2 cellular contexts compared by ENCODE assay signal in the genomic region with DNA sequence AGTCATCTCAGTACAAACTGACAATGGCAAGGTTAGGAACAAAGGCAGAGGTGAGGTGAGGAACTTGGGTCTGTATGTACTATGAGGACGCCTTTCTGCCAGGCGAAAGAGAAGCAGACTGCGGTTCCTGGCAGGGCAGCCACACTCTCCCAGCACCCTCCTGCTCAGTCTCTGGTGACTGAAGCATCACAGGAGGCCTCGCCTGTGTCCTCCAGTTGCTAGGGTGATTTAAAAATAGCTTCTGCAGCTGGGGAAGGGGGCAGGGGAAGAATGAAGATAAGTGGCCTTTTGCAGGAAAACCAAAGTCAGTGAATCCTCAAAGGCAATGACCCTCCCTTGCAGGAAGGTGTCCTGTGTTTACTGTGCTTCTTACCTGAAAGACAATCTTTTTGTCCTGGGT.
TF ChIP-seq lines count a peak whose summit lies in the region.

No MANE protein-coding gene starts in this region.

TF ChIP-seq in liver, 16 proteins besides CTCF, POLR2A, EP300 and RAD21 (continued from another document):
- TF ChIP-seq, protein P1, sequence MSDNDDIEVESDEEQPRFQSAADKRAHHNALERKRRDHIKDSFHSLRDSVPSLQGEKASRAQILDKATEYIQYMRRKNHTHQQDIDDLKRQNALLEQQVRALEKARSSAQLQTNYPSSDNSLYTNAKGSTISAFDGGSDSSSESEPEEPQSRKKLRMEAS (IDR thresholded peaks at IDR 0.05) = no peak
- TF ChIP-seq JUND (IDR thresholded peaks at IDR 0.05) (no peak), GABPA (IDR thresholded peaks at IDR 0.05 in 1 of 2, conservative IDR thresholded peaks at IDR 0.05 in 1 of 2) (no peak)

TF ChIP-seq in HepG2, 621 proteins besides CTCF, POLR2A, EP300 and RAD21 (continued from another document):
- TF ChIP-seq NFAT5 (CRISPR knock-in tag; IDR thresholded peaks at IDR 0.05) = no peak
- no peak for TF ChIP-seq ZFP90 (CRISPR knock-in tag; IDR thresholded peaks at IDR 0.05; ENCODE audit: borderline replicate concordance)
- TF ChIP-seq FLYWCH1 (CRISPR knock-in tag; IDR thresholded peaks at IDR 0.05) = no peak
- TF ChIP-seq ZBTB39 (CRISPR knock-in tag; IDR thresholded peaks at IDR 0.05) = no peak
- no peak for TF ChIP-seq ZNF746 (CRISPR knock-in tag; IDR thresholded peaks at IDR 0.05)
- no peak for TF ChIP-seq ZNF776 (CRISPR knock-in tag; IDR thresholded peaks at IDR 0.05)
- TF ChIP-seq STAG1 (CRISPR knock-in tag; IDR thresholded peaks at IDR 0.05) = no peak
- TF ChIP-seq ZNF546 (CRISPR knock-in tag; conservative IDR thresholded peaks at IDR 0.05) = no peak
